Comparison of ENCODE assay signal across 31 cellular contexts in genomic region chr17:20954794-20955193, GRCh38.
DNase-seq lines count a peak whose midpoint lies in the region; ATAC-seq and TF ChIP-seq lines count a peak whose summit lies in the region.
"Had no signal": no experiment of that assay in that cellular context is flagged by ENCODE, and none has a peak within 500 bp of the region (broad histone marks: within the 10 kb centered on the region; RNA-seq: fewer than 3 reads in every experiment).

No MANE protein-coding gene starts in this region.

- H3K4me1 ChIP-seq in right atrium auricular region (no peaks in the 10 kb centered on the region), left lung (peaks cover 3 to 4% of the 10 kb centered on the region in 2 donors), psoas muscle (peaks cover 16% of the 10 kb centered on the region)
- H3K4me1 ChIP-seq: colonic mucosa, Peyer's patch had no signal

- H3K9me3 Mint-ChIP-seq in activated CD4-positive, alpha-beta memory T cell treated with anti-CD3 and anti-CD28 coated beads, Interleukin-2, amount 10 ng/mL, durations not matched to agents 7 days and 5 days: no peaks in the 10 kb centered on the region
- H3K9me3 Mint-ChIP-seq: activated CD4-positive, alpha-beta memory T cell treated with anti-CD3 and anti-CD28 coated beads for 36 hours; activated naive CD4-positive, alpha-beta T cell treated with anti-CD3 and anti-CD28 coated beads, Interleukin-2, amount 50 U/mL, for 24 hours; activated T-helper 2 cell treated with anti-CD3 and anti-CD28 coated beads, Interferon-gamma antibody, Interleukin-2, Interleukin-4, amounts not matched to agents 10 μg/mL and 5 μg/mL and 100 μg/mL, durations not matched to agents 14 hours and 24 hours and 36 hours; CD4-positive, alpha-beta T cell; naive thymus-derived CD8-positive, alpha-beta T cell; stimulated activated naive B cell treated with anti-CD40 and anti-IgM and Interleukin-4, amounts not matched to agents 10 μg/mL and 1 μg/mL and 100 μg/mL, for 72 hours had no signal

- WGBS in psoas muscle, 3 donors: 68 to 84% (median 83%) methylated on average over 4 of the region's 4 CpGs

- DNase-seq in right atrium auricular region (ENCODE audit: low spot score) (no peak), left ventricle myocardium superior (no peak), left lung (no peak), psoas muscle (no peak), NCI-H187 (lab: John Stamatoyannopoulos, UW) (no peak), NCI-H2227 (lab: John Stamatoyannopoulos, UW; ENCODE audit: unreplicated experiment) (no peak), NCI-H2029 (lab: John Stamatoyannopoulos, UW) (no peak)
- DNase-seq in activated CD4-positive, alpha-beta memory T cell treated with anti-CD3 and anti-CD28 coated beads, Interleukin-2, amount 10 ng/mL, durations not matched to agents 7 days and 5 days: no peak
- DNase-seq: activated CD4-positive, alpha-beta memory T cell treated with anti-CD3 and anti-CD28 coated beads for 36 hours; activated CD4-positive, CD25-positive, alpha-beta regulatory T cell treated with anti-CD3 and anti-CD28 coated beads, Interleukin-2, amount 50 U/mL, for 72 hours; AML-193; anterior cingulate cortex; CD4-positive, alpha-beta T cell; effector CD8-positive, alpha-beta T cell; erythroblast; left colon; naive thymus-derived CD8-positive, alpha-beta T cell; NCI-H1436; ovary; Peyer's patch; right cardiac atrium; stimulated activated CD4-positive, alpha-beta T cell treated with anti-CD3 and anti-CD28 coated beads, Interleukin-15, amount 100 ng/mL, for 24 hours; stimulated activated naive B cell treated with anti-CD40 and anti-IgM and Interleukin-4, amounts not matched to agents 10 μg/mL and 1 μg/mL and 100 μg/mL, for 72 hours; T-helper 17 cell had no signal

- H3K36me3 Mint-ChIP-seq in activated CD4-positive, alpha-beta memory T cell treated with anti-CD3 and anti-CD28 coated beads, Interleukin-2, amount 10 ng/mL, durations not matched to agents 7 days and 5 days (ENCODE audit: low read depth): no peaks in the 10 kb centered on the region
- H3K36me3 Mint-ChIP-seq: activated CD4-positive, alpha-beta memory T cell treated with anti-CD3 and anti-CD28 coated beads for 36 hours; activated naive CD4-positive, alpha-beta T cell treated with anti-CD3 and anti-CD28 coated beads, Interleukin-2, amount 50 U/mL, for 24 hours; naive thymus-derived CD8-positive, alpha-beta T cell; stimulated activated naive B cell treated with anti-CD40 and anti-IgM and Interleukin-4, amounts not matched to agents 10 μg/mL and 1 μg/mL and 100 μg/mL, for 72 hours had no signal

- H3K9me3 ChIP-seq in right atrium auricular region (no peaks in the 10 kb centered on the region), left lung (no peaks in the 10 kb centered on the region), psoas muscle (no peaks in the 10 kb centered on the region)
- H3K9me3 ChIP-seq: A549, colonic mucosa, ovary, Peyer's patch, SJSA1 had no signal

- H3K27me3 ChIP-seq in right atrium auricular region: no peaks in the 10 kb centered on the region
- no peaks in the 10 kb centered on the region for H3K27me3 ChIP-seq in left lung
- peaks cover 0 to 6% (median 1%) of the 10 kb centered on the region in 3 donors for H3K27me3 ChIP-seq in psoas muscle (ENCODE audit: insufficient read depth in 3 of 3, low read length in 2 of 3)
- H3K27me3 ChIP-seq: colonic mucosa, ovary, Peyer's patch, SJSA1 had no signal

- H3K27ac ChIP-seq in right atrium auricular region: peak overlapping the region; percentile 20 to 55
- H3K27ac ChIP-seq in left lung: peak overlapping the region; percentile 25 to 53
- peak overlapping the region; percentile 77 for H3K27ac ChIP-seq in psoas muscle
- H3K27ac ChIP-seq: A549, colonic mucosa, KMS-11, ovary, Peyer's patch, SJSA1 had no signal

- H3K27ac Mint-ChIP-seq in activated CD4-positive, alpha-beta memory T cell treated with anti-CD3 and anti-CD28 coated beads, Interleukin-2, amount 10 ng/mL, durations not matched to agents 7 days and 5 days: no peak overlapping the region
- H3K27ac Mint-ChIP-seq: activated CD4-positive, alpha-beta memory T cell treated with anti-CD3 and anti-CD28 coated beads for 36 hours; activated naive CD4-positive, alpha-beta T cell treated with anti-CD3 and anti-CD28 coated beads, Interleukin-2, amount 50 U/mL, for 24 hours; activated T-helper 2 cell treated with anti-CD3 and anti-CD28 coated beads, Interferon-gamma antibody, Interleukin-2, Interleukin-4, amounts not matched to agents 10 μg/mL and 5 μg/mL and 100 μg/mL, durations not matched to agents 14 hours and 24 hours and 36 hours; CD4-positive, alpha-beta T cell; naive thymus-derived CD8-positive, alpha-beta T cell; stimulated activated naive B cell treated with anti-CD40 and anti-IgM and Interleukin-4, amounts not matched to agents 10 μg/mL and 1 μg/mL and 100 μg/mL, for 72 hours; T-helper 17 cell had no signal

- H3K4me3 ChIP-seq in right atrium auricular region: no peak overlapping the region
- no peak overlapping the region for H3K4me3 ChIP-seq in left lung
- H3K4me3 ChIP-seq in psoas muscle: peak overlapping the region; percentile 32
- H3K4me3 ChIP-seq: A549, colonic mucosa, GM12878, ovary, Peyer's patch, SJSA1 had no signal

- H3K36me3 ChIP-seq in right atrium auricular region (no peaks in the 10 kb centered on the region), left lung (no peaks in the 10 kb centered on the region), psoas muscle (ENCODE audit: insufficient read depth in 1 of 2, low read depth in 1 of 2) (no peaks in the 10 kb centered on the region)
- H3K36me3 ChIP-seq: colonic mucosa, ovary, Peyer's patch, SJSA1 had no signal

- CTCF ChIA-PET in activated CD4-positive, alpha-beta memory T cell treated with anti-CD3 and anti-CD28 coated beads, Interleukin-2, amount 10 ng/mL, durations not matched to agents 7 days and 5 days (lab: Charles Lee): no interaction called here

- H3K4me1 Mint-ChIP-seq in activated CD4-positive, alpha-beta memory T cell treated with anti-CD3 and anti-CD28 coated beads, Interleukin-2, amount 10 ng/mL, durations not matched to agents 7 days and 5 days: no peaks in the 10 kb centered on the region
- H3K4me1 Mint-ChIP-seq: activated naive CD4-positive, alpha-beta T cell treated with anti-CD3 and anti-CD28 coated beads, Interleukin-2, amount 50 U/mL, for 24 hours; naive thymus-derived CD8-positive, alpha-beta T cell; stimulated activated naive B cell treated with anti-CD40 and anti-IgM and Interleukin-4, amounts not matched to agents 10 μg/mL and 1 μg/mL and 100 μg/mL, for 72 hours; T-helper 17 cell had no signal

- POLR2A ChIA-PET in activated CD4-positive, alpha-beta memory T cell treated with anti-CD3 and anti-CD28 coated beads, Interleukin-2, amount 10 ng/mL, durations not matched to agents 7 days and 5 days (lab: Charles Lee): no interaction called here

- no peak for TF ChIP-seq CTCF in right atrium auricular region (IDR thresholded peaks at IDR 0.05)
- no peak for TF ChIP-seq CTCF in left lung (IDR thresholded peaks at IDR 0.05)
- TF ChIP-seq CTCF in psoas muscle (IDR thresholded peaks at IDR 0.05): no peak

- H3K4me3 Mint-ChIP-seq in activated CD4-positive, alpha-beta memory T cell treated with anti-CD3 and anti-CD28 coated beads, Interleukin-2, amount 10 ng/mL, durations not matched to agents 7 days and 5 days: no peak overlapping the region
- H3K4me3 Mint-ChIP-seq: activated CD4-positive, alpha-beta memory T cell treated with anti-CD3 and anti-CD28 coated beads for 36 hours; activated naive CD4-positive, alpha-beta T cell treated with anti-CD3 and anti-CD28 coated beads, Interleukin-2, amount 50 U/mL, for 24 hours; CD4-positive, alpha-beta T cell; naive thymus-derived CD8-positive, alpha-beta T cell; stimulated activated naive B cell treated with anti-CD40 and anti-IgM and Interleukin-4, amounts not matched to agents 10 μg/mL and 1 μg/mL and 100 μg/mL, for 72 hours; T-helper 17 cell had no signal

- no peak for ATAC-seq in left ventricle myocardium superior
- ATAC-seq in left lung: peak; percentile 37
- peak in 3 of 4 donors; percentile 23 to 54 (median 48) for ATAC-seq in psoas muscle
- ATAC-seq: A549; GM12878; naive thymus-derived CD8-positive, alpha-beta T cell; stimulated activated naive B cell treated with anti-CD40 and anti-IgM and Interleukin-4, amounts not matched to agents 10 μg/mL and 1 μg/mL and 100 μg/mL, for 72 hours; T-helper 17 cell had no signal

- H3K27me3 Mint-ChIP-seq in activated CD4-positive, alpha-beta memory T cell treated with anti-CD3 and anti-CD28 coated beads, Interleukin-2, amount 10 ng/mL, durations not matched to agents 7 days and 5 days: peaks cover 33% of the 10 kb centered on the region

- intact Hi-C loops in left ventricle myocardium superior (cut with micrococcal nuclease): no loop called here
- intact Hi-C loops in left lung (cut with DNase I): no loop called here
- intact Hi-C loops in psoas muscle (cut with DNase I): no loop called here
